ENCODE assay signal across 8 cellular contexts in genomic region chr5:139414601-139415121, GRCh38. TPM values are rescaled to one million over a fixed set of nuclear protein-coding genes. Genes with fewer than 3 reads are reported as not detected.
DNase-seq lines count a peak whose midpoint lies in the region; ATAC-seq lines count a peak whose summit lies in the region.
"Had no signal": no experiment of that assay in that cellular context is flagged by ENCODE, and none has a peak within 500 bp of the region (broad histone marks: within the 10 kb centered on the region; RNA-seq: fewer than 3 reads in every experiment).

No MANE protein-coding gene starts in this region.

- ATAC-seq in HG02798 (IDR thresholded peaks at IDR 0.05; ENCODE audit: poor library complexity, unreplicated experiment) = peak; percentile 7
- peak; percentile 21 to 63 for ATAC-seq in activated naive CD4-positive, alpha-beta T cell treated with anti-CD3 and anti-CD28 coated beads, Interleukin-2, amount 50 U/mL, for 72 hours
- ATAC-seq in GM21447 (IDR thresholded peaks at IDR 0.05; ENCODE audit: unreplicated experiment) = no peak

- peak overlapping the region; percentile 97 to 98 for H3K27ac Mint-ChIP-seq in activated naive CD4-positive, alpha-beta T cell treated with anti-CD3 and anti-CD28 coated beads, Interleukin-2, amount 50 U/mL, for 72 hours

- peaks cover 16 to 59% of the 10 kb centered on the region in 2 donors for H3K36me3 Mint-ChIP-seq in activated naive CD4-positive, alpha-beta T cell treated with anti-CD3 and anti-CD28 coated beads, Interleukin-2, amount 50 U/mL, for 72 hours

- H3K9me3 Mint-ChIP-seq in activated naive CD4-positive, alpha-beta T cell treated with anti-CD3 and anti-CD28 coated beads, Interleukin-2, amount 50 U/mL, for 72 hours = no peaks in the 10 kb centered on the region

- no peak for DNase-seq in activated naive CD4-positive, alpha-beta T cell treated with anti-CD3 and anti-CD28 coated beads, Interleukin-2, amount 50 U/mL, for 72 hours (ENCODE audit: low spot score in 2 of 2)
- DNase-seq in myocyte (ENCODE audit: low read depth) = peak; percentile 95
- no peak for DNase-seq in NOMO-1 (lab: John Stamatoyannopoulos, UW; ENCODE audit: unreplicated experiment in 2 of 2)
- no peak for DNase-seq in NK-92 treated with Interleukin-12 subunit alpha and Interleukin-12 subunit beta, amount 100 ng/mL, for 24 hours (lab: John Stamatoyannopoulos, UW)
- DNase-seq: effector CD4-positive, alpha-beta T cell; mesenchymal stem cell had no signal

RNA-seq across cellular contexts. Expression of gene SPATA24, which starts 10.8 kb away (rescaled TPM):
- total RNA-seq in activated naive CD4-positive, alpha-beta T cell treated with anti-CD3 and anti-CD28 coated beads, Interleukin-2, amount 50 U/mL, for 72 hours = 1 to 10 TPM; 6.8 to 8.9 TPM
- total RNA-seq in myocyte = 11.0 and 16.4 TPM in 2 replicates
- polyA plus RNA-seq in myocyte (2012) = 7.4 TPM

RNA-seq across cellular contexts. Expression of gene PROB1, which starts 19.8 kb away (rescaled TPM):
- total RNA-seq in activated naive CD4-positive, alpha-beta T cell treated with anti-CD3 and anti-CD28 coated beads, Interleukin-2, amount 50 U/mL, for 72 hours = 1 to 10 TPM; 3.3 to 4.3 TPM
- 58.8 and 59.5 TPM in 2 replicates for total RNA-seq in myocyte
- polyA plus RNA-seq in myocyte (2012) = 5.9 TPM

RNA-seq across cellular contexts. Expression of gene DNAJC18, which starts 24.7 kb away (rescaled TPM):
- total RNA-seq in activated naive CD4-positive, alpha-beta T cell treated with anti-CD3 and anti-CD28 coated beads, Interleukin-2, amount 50 U/mL, for 72 hours = 10 to 100 TPM; 13.5 to 47.3 TPM
- 7.9 and 9.9 TPM in 2 replicates for total RNA-seq in myocyte
- 12.5 TPM for polyA plus RNA-seq in myocyte (2012)

RNA-seq across cellular contexts. Expression of gene MZB1, which starts 24.9 kb away (rescaled TPM):
- total RNA-seq in activated naive CD4-positive, alpha-beta T cell treated with anti-CD3 and anti-CD28 coated beads, Interleukin-2, amount 50 U/mL, for 72 hours = 10 to 100 TPM; 14.2 to 24.1 TPM
- 0.16 TPM in 1 of 2 replicates, not detected in the other for total RNA-seq in myocyte
- polyA plus RNA-seq in myocyte (2012) = not detected

RNA-seq across cellular contexts. Expression of gene SLC23A1, which starts 31.6 kb away (rescaled TPM):
- 1 to 10 TPM in 1 of 2 donors, under 1 TPM in 1; 0.25 to 2.3 TPM for total RNA-seq in activated naive CD4-positive, alpha-beta T cell treated with anti-CD3 and anti-CD28 coated beads, Interleukin-2, amount 50 U/mL, for 72 hours
- not detected in 2 replicates for total RNA-seq in myocyte
- 0.21 TPM for polyA plus RNA-seq in myocyte (2012)

Comparison
In these comparisons a context has a peak if more than half of its experiments do, and no peak if none do; other contexts are left out.
1. RNA of gene PROB1, which starts 19.8 kb away (total RNA-seq): 58.8 to 59.5 TPM in myocyte; 3.3 to 4.3 TPM in activated naive CD4-positive, alpha-beta T cell treated with anti-CD3 and anti-CD28 coated beads, Interleukin-2, amount 50 U/mL, for 72 hours; every median in the first group is over 10 times any median in the second.